17 cellular contexts compared by ENCODE assay signal in the genomic region with DNA sequence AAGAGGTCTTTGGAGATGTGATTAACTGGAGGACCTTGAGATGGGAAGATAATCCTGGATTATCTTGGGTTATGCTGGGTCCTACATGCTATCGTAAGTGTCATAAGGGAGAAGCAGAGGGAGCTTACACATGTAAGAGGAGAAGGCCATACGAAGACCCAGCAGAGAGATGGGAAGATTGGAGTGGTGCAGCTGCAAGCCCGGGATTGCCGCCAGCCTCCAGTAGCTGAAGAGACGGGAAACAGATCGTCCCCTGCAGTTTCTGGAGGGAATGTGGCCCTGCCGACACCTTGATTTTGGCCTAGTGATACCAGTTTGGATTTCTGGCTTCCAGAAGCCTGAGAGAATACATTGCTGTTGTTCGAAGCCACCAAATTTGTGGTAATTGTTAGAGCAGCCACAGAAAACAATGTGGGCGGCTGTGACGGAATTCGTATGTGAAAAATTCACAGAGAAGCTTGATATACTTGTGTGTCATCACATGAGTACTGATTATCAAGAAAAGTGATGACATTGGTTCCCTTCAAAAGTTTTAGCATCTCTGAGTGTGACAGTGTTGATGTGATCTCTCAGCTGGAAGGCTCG.
A peak's percentile ranks its signal among the peaks of the same experiment; 100 is the strongest.
DNase-seq lines count a peak whose midpoint lies in the region; ATAC-seq and TF ChIP-seq lines count a peak whose summit lies in the region.
"Had no signal": no experiment of that assay in that cellular context is flagged by ENCODE, and none has a peak within 500 bp of the region (broad histone marks: within the 10 kb centered on the region; RNA-seq: fewer than 3 reads in every experiment).

No MANE protein-coding gene starts in this region.

- H3K36me3 ChIP-seq in PC-3 (ENCODE audit: low read depth, low read length), result no peaks in the 10 kb centered on the region
- H3K36me3 ChIP-seq: neural progenitor cell, tibial artery had no signal

- H4K20me1 ChIP-seq in PC-3 (ENCODE audit: low read length), result no peaks in the 10 kb centered on the region

- H3K36me3 Mint-ChIP-seq in activated naive CD4-positive, alpha-beta T cell treated with anti-CD3 and anti-CD28 coated beads for 36 hours (ENCODE audit: low read depth), result peaks cover 44% of the 10 kb centered on the region
- H3K36me3 Mint-ChIP-seq in activated T-cell treated with anti-CD3 and anti-CD28 coated beads, Interleukin-2, amount 50 U/mL, for 72 hours (ENCODE audit: insufficient read depth in 2 of 2), result peaks cover 20 to 34% of the 10 kb centered on the region in 2 donors
- peaks cover 6 to 92% (median 14%) of the 10 kb centered on the region in 3 donors for H3K36me3 Mint-ChIP-seq in naive thymus-derived CD8-positive, alpha-beta T cell
- peaks cover 65% of the 10 kb centered on the region for H3K36me3 Mint-ChIP-seq in stimulated activated memory B cell treated with anti-CD40 and anti-IgM and Interleukin-4, amounts not matched to agents 10 μg/mL and 1 μg/mL and 100 μg/mL, for 72 hours

- no peaks in the 10 kb centered on the region for H3K4me1 ChIP-seq in PC-3 (ENCODE audit: insufficient read depth, low read length)
- H3K4me1 ChIP-seq: neural progenitor cell, tibial artery had no signal

- peaks cover 47% of the 10 kb centered on the region for H3K4me1 Mint-ChIP-seq in activated naive CD4-positive, alpha-beta T cell treated with anti-CD3 and anti-CD28 coated beads for 36 hours (ENCODE audit: low read depth)
- H3K4me1 Mint-ChIP-seq in activated T-cell treated with anti-CD3 and anti-CD28 coated beads, Interleukin-2, amount 50 U/mL, for 72 hours (ENCODE audit: low read depth), result peaks cover 73% of the 10 kb centered on the region
- H3K4me1 Mint-ChIP-seq in naive thymus-derived CD8-positive, alpha-beta T cell, result peaks cover 17 to 49% (median 37%) of the 10 kb centered on the region in 4 donors
- peaks cover 31% of the 10 kb centered on the region for H3K4me1 Mint-ChIP-seq in stimulated activated memory B cell treated with anti-CD40 and anti-IgM and Interleukin-4, amounts not matched to agents 10 μg/mL and 1 μg/mL and 100 μg/mL, for 72 hours
- H3K4me1 Mint-ChIP-seq: neural progenitor cell had no signal

- BruUV-seq in PC-3 (replicated peaks; lab: Mats Ljungman, UMichigan), result no TSS peak

- CTCF ChIA-PET in activated naive CD4-positive, alpha-beta T cell treated with anti-CD3 and anti-CD28 coated beads for 36 hours (lab: Charles Lee), result interaction anchor here (0.5 to 4.2 kb wide), 5 partner anchors 9 to 305 kb away, joined by 3 to 26 read pairs (median 7); a partner anchor contains a TSS
- CTCF ChIA-PET in PC-3 (lab: Charles Lee), result no interaction called here

- intact Hi-C loops in activated naive CD4-positive, alpha-beta T cell treated with anti-CD3 and anti-CD28 coated beads for 36 hours (cut with micrococcal nuclease), result loop anchor here (5.0 kb wide), 1 partner anchor 431 kb away; no protein-coding TSS in a partner anchor
- intact Hi-C loops in PC-3 (cut with micrococcal nuclease), result no loop called here

- no peaks in the 10 kb centered on the region for H3K9me3 Mint-ChIP-seq in activated naive CD4-positive, alpha-beta T cell treated with anti-CD3 and anti-CD28 coated beads for 36 hours
- H3K9me3 Mint-ChIP-seq in activated T-cell treated with anti-CD3 and anti-CD28 coated beads, Interleukin-2, amount 50 U/mL, for 72 hours, result peaks cover 3 to 8% of the 10 kb centered on the region in 2 donors
- no peaks in the 10 kb centered on the region for H3K9me3 Mint-ChIP-seq in naive thymus-derived CD8-positive, alpha-beta T cell
- H3K9me3 Mint-ChIP-seq in stimulated activated memory B cell treated with anti-CD40 and anti-IgM and Interleukin-4, amounts not matched to agents 10 μg/mL and 1 μg/mL and 100 μg/mL, for 72 hours, result no peaks in the 10 kb centered on the region
- H3K9me3 Mint-ChIP-seq: HFFc6, neural progenitor cell had no signal

- no peaks in the 10 kb centered on the region for H3K79me2 ChIP-seq in PC-3 (ENCODE audit: low read length)

- no peak overlapping the region for H3K4me3 Mint-ChIP-seq in activated naive CD4-positive, alpha-beta T cell treated with anti-CD3 and anti-CD28 coated beads for 36 hours
- H3K4me3 Mint-ChIP-seq in activated T-cell treated with anti-CD3 and anti-CD28 coated beads, Interleukin-2, amount 50 U/mL, for 72 hours, result peak overlapping the region; percentile 40 to 57
- peak overlapping the region in 1 of 10 donors; percentile 55 for H3K4me3 Mint-ChIP-seq in naive thymus-derived CD8-positive, alpha-beta T cell
- H3K4me3 Mint-ChIP-seq in stimulated activated memory B cell treated with anti-CD40 and anti-IgM and Interleukin-4, amounts not matched to agents 10 μg/mL and 1 μg/mL and 100 μg/mL, for 72 hours, result no peak overlapping the region
- H3K4me3 Mint-ChIP-seq: HFFc6, neural progenitor cell had no signal

- no peaks in the 10 kb centered on the region for H3K9me2 ChIP-seq in PC-3 (replicated peaks; ENCODE audit: low read length)

- TF ChIP-seq CTCF in PC-3 (conservative IDR thresholded peaks at IDR 0.05; ENCODE audit: low read depth, low read length), result no peak

- H3K9ac ChIP-seq in PC-3 (ENCODE audit: low read length), result no peak overlapping the region
- H3K9ac ChIP-seq: neural progenitor cell had no signal

- no peak overlapping the region for H3K4me2 ChIP-seq in PC-3 (ENCODE audit: low read length)
- H3K4me2 ChIP-seq: neural progenitor cell had no signal

- H3K27ac Mint-ChIP-seq in activated naive CD4-positive, alpha-beta T cell treated with anti-CD3 and anti-CD28 coated beads for 36 hours, result no peak overlapping the region
- peak overlapping the region; percentile 72 for H3K27ac Mint-ChIP-seq in activated T-cell treated with anti-CD3 and anti-CD28 coated beads, Interleukin-2, amount 50 U/mL, for 72 hours
- peak overlapping the region; percentile 24 to 80 (median 51) for H3K27ac Mint-ChIP-seq in naive thymus-derived CD8-positive, alpha-beta T cell
- H3K27ac Mint-ChIP-seq in stimulated activated memory B cell treated with anti-CD40 and anti-IgM and Interleukin-4, amounts not matched to agents 10 μg/mL and 1 μg/mL and 100 μg/mL, for 72 hours, result peak overlapping the region; percentile 92
- H3K27ac Mint-ChIP-seq: HFFc6, neural progenitor cell had no signal

- peak in 1 of 2 donors; percentile 27 for ATAC-seq in activated T-cell treated with anti-CD3 and anti-CD28 coated beads, Interleukin-2, amount 50 U/mL, for 72 hours (replicated peaks in 1 of 2)
- no peak for ATAC-seq in naive thymus-derived CD8-positive, alpha-beta T cell
- ATAC-seq in stimulated activated memory B cell treated with anti-CD40 and anti-IgM and Interleukin-4, amounts not matched to agents 10 μg/mL and 1 μg/mL and 100 μg/mL, for 72 hours, result no peak
- ATAC-seq in PC-3, result no peak
- ATAC-seq: heart right ventricle, SK-N-SH treated with all-trans-retinoic acid at 6 μM for 48 hours had no signal

- H3K27me3 Mint-ChIP-seq in activated naive CD4-positive, alpha-beta T cell treated with anti-CD3 and anti-CD28 coated beads for 36 hours (ENCODE audit: low read depth), result no peaks in the 10 kb centered on the region
- no peaks in the 10 kb centered on the region for H3K27me3 Mint-ChIP-seq in activated T-cell treated with anti-CD3 and anti-CD28 coated beads, Interleukin-2, amount 50 U/mL, for 72 hours (ENCODE audit: low read depth)
- no peaks in the 10 kb centered on the region for H3K27me3 Mint-ChIP-seq in naive thymus-derived CD8-positive, alpha-beta T cell
- no peaks in the 10 kb centered on the region for H3K27me3 Mint-ChIP-seq in stimulated activated memory B cell treated with anti-CD40 and anti-IgM and Interleukin-4, amounts not matched to agents 10 μg/mL and 1 μg/mL and 100 μg/mL, for 72 hours

- H3K27me3 ChIP-seq in PC-3 (ENCODE audit: low read length), result no peaks in the 10 kb centered on the region
- H3K27me3 ChIP-seq: heart right ventricle, neural progenitor cell, tibial artery had no signal

- no peak overlapping the region for H3K4me3 ChIP-seq in PC-3 (ENCODE audit: low read length)
- H3K4me3 ChIP-seq: heart right ventricle, neural progenitor cell, tibial artery had no signal

- no peak overlapping the region for H3K27ac ChIP-seq in PC-3 (ENCODE audit: low read length)
- H3K27ac ChIP-seq: heart right ventricle, neural progenitor cell, tibial artery had no signal

- POLR2A ChIA-PET in naive thymus-derived CD8-positive, alpha-beta T cell (lab: Charles Lee), result no interaction called here
- POLR2A ChIA-PET in PC-3 (lab: Charles Lee; ENCODE audit: unreplicated experiment), result no interaction called here

- no peaks in the 10 kb centered on the region for H3F3A ChIP-seq in PC-3 (ENCODE audit: low read length, unreplicated experiment)

- H2AFZ ChIP-seq in PC-3 (ENCODE audit: low read length), result no peak overlapping the region
- H2AFZ ChIP-seq: neural progenitor cell had no signal

- DNase-seq in activated naive CD4-positive, alpha-beta T cell treated with anti-CD3 and anti-CD28 coated beads for 36 hours, result peak; percentile 21
- DNase-seq in activated naive CD4-positive, alpha-beta T cell treated with anti-CD3 and anti-CD28 coated beads, Interleukin-2, amount 50 U/mL, for 16 hours, result no peak
- DNase-seq in activated T-cell treated with anti-CD3 and anti-CD28 coated beads, Interleukin-2, amount 50 U/mL, for 72 hours, result peak; percentile 60 to 61
- DNase-seq in naive thymus-derived CD8-positive, alpha-beta T cell, result no peak
- DNase-seq in PC-3 (no peak), kidney tubule cell (ENCODE audit: low spot score) (no peak), SKM-1 (lab: John Stamatoyannopoulos, UW; ENCODE audit: unreplicated experiment) (no peak)
- DNase-seq: GF-D8, heart right ventricle, HFFc6, mesenchymal stem cell, NCI-H1105 treated with DMSO at 0.1 percent for 48 hours, NCI-H748 treated with DMSO at 0.1 percent for 48 hours, tibial artery had no signal

- H3K9me3 ChIP-seq in PC-3 (ENCODE audit: low read length), result no peaks in the 10 kb centered on the region
- H3K9me3 ChIP-seq: heart right ventricle, tibial artery had no signal

Comparison
In these comparisons a context has a peak if more than half of its experiments do, and no peak if none do; other contexts are left out.
1. DNase-seq: peak in activated naive CD4-positive, alpha-beta T cell treated with anti-CD3 and anti-CD28 coated beads for 36 hours (single experiment) and activated T-cell treated with anti-CD3 and anti-CD28 coated beads, Interleukin-2, amount 50 U/mL, for 72 hours (2 of 2); none in activated naive CD4-positive, alpha-beta T cell treated with anti-CD3 and anti-CD28 coated beads, Interleukin-2, amount 50 U/mL, for 16 hours (single experiment), naive thymus-derived CD8-positive, alpha-beta T cell (0 of 10), PC-3 (single experiment), kidney tubule cell (single experiment) and SKM-1 (single experiment).
2. H3K4me3 Mint-ChIP-seq: peak in activated T-cell treated with anti-CD3 and anti-CD28 coated beads, Interleukin-2, amount 50 U/mL, for 72 hours (2 of 2); none in activated naive CD4-positive, alpha-beta T cell treated with anti-CD3 and anti-CD28 coated beads for 36 hours (single experiment) and stimulated activated memory B cell treated with anti-CD40 and anti-IgM and Interleukin-4, amounts not matched to agents 10 μg/mL and 1 μg/mL and 100 μg/mL, for 72 hours (single experiment).